ENCODE assay signal across 9 cellular contexts in the genomic region with DNA sequence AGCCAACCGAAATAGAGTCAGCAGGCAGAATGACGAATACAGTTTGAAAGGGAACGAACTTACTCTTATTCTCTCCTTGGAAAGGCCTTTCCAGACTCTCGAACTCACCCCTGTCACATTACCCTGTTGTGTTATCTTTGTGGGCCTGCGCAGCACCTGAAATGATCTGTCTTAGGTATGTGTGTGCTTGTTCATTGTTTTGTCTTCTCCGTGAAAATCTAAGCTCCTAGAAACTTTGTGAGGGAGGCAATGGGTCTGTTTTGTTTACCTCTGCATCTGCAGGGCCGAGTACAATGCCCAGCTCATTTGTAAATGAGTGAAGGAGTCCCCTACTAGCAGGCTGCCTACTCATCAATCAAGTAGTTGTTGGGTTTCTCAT. TPM values are rescaled to one million over a fixed set of nuclear protein-coding genes. Genes with fewer than 3 reads are reported as not detected.
A peak's percentile ranks its signal among the peaks of the same experiment; 100 is the strongest.
DNase-seq lines count a peak whose midpoint lies in the region; ATAC-seq and TF ChIP-seq lines count a peak whose summit lies in the region.
"Had no signal": no experiment of that assay in that cellular context is flagged by ENCODE, and none has a peak within 500 bp of the region (broad histone marks: within the 10 kb centered on the region; RNA-seq: fewer than 3 reads in every experiment).

No MANE protein-coding gene starts in this region.

- in situ Hi-C loops in IMR-90 (cut with MboI; ENCODE audit: low sequenced_read_pairs) = loop anchor here (10.0 kb wide), 1 partner anchor 311 kb away; no protein-coding TSS in a partner anchor

- H3K27ac ChIP-seq in IMR-90 (ENCODE audit: insufficient read depth, low read length) (peak overlapping the region; percentile 28; the same call in 1 of the 2 replicates), rectal smooth muscle tissue (ENCODE audit: low read depth, low read length) (peak overlapping the region; percentile 82), WERI-Rb-1 (no peak overlapping the region)

- H3K27me3 ChIP-seq in IMR-90 (ENCODE audit: control insufficient read depth, insufficient read depth, low read length) = no peaks in the 10 kb centered on the region
- no peaks in the 10 kb centered on the region for H3K27me3 ChIP-seq in rectal smooth muscle tissue (ENCODE audit: control insufficient read depth, insufficient read depth, low read length)
- H3K27me3 ChIP-seq in WERI-Rb-1 (ENCODE audit: insufficient read depth, low read depth, severe bottlenecking) = no peaks in the 10 kb centered on the region

- H2AFZ ChIP-seq in IMR-90 (replicated peaks; ENCODE audit: low read length, poor library complexity) = peak overlapping the region; percentile 80

- TF ChIP-seq POLR2A in IMR-90 (IDR thresholded peaks at IDR 0.05; ENCODE audit: low read depth, low read length) = no peak

- dilution Hi-C loops in IMR-90 (cut with HindIII; ENCODE audit: low sequenced_read_pairs, unreplicated experiment) = no loop called here

- H3K23ac ChIP-seq in IMR-90 (ENCODE audit: low read depth, low read length) = peak overlapping the region; percentile 97

- peak overlapping the region; percentile 59; the same call in 1 of the 2 replicates for H2AK5ac ChIP-seq in IMR-90 (ENCODE audit: low read depth, low read length)

- no peaks in the 10 kb centered on the region for H4K20me1 ChIP-seq in IMR-90 (ENCODE audit: insufficient read depth, low read length)

- peak overlapping the region; percentile 80; the same call in 1 of the 2 replicates for H2BK20ac ChIP-seq in IMR-90 (ENCODE audit: low read depth, low read length)

- intact Hi-C loops in IMR-90 (cut with micrococcal nuclease) = loop anchor here (5.0 kb wide), 1 partner anchor 314 kb away; no protein-coding TSS in a partner anchor

- ATAC-seq in GM18517 (IDR thresholded peaks at IDR 0.05; ENCODE audit: unreplicated experiment) (peak; percentile 8), IMR-90 (ENCODE audit: low read depth) (no peak; the same call in 1 of the 2 replicates)

- peak overlapping the region; percentile 78; the same call in 1 of the 2 replicates for H4K91ac ChIP-seq in IMR-90 (ENCODE audit: insufficient read depth, low read depth, low read length)

- H3K9me3 ChIP-seq in IMR-90 (ENCODE audit: control insufficient read depth, insufficient read depth, low read length) (no peaks in the 10 kb centered on the region), WERI-Rb-1 (ENCODE audit: severe bottlenecking) (no peaks in the 10 kb centered on the region)

- peak overlapping the region; percentile 6 for H2AK9ac ChIP-seq in IMR-90 (replicated peaks; ENCODE audit: low read depth, low read length, poor library complexity)

- peak overlapping the region; percentile 66 for H3K18ac ChIP-seq in IMR-90 (ENCODE audit: low read depth, low read length)

- H3K79me1 ChIP-seq in IMR-90 (ENCODE audit: low read depth in 1 of 2, low read length in 2 of 2) = no peaks in the 10 kb centered on the region

- TF ChIP-seq CTCF in IMR-90 (conservative IDR thresholded peaks at IDR 0.05; ENCODE audit: low read depth, low read length) = no peak
- TF ChIP-seq CTCF in fibroblast of villous mesenchyme (IDR thresholded peaks at IDR 0.05; ENCODE audit: insufficient read depth, low read depth, low read length) = no peak
- TF ChIP-seq CTCF in WERI-Rb-1 (IDR thresholded peaks at IDR 0.05; ENCODE audit: low read depth, low read length) = no peak

- peak overlapping the region; percentile 76; the same call in 2 of the 3 replicates for H2BK15ac ChIP-seq in IMR-90 (ENCODE audit: low read depth, low read length)

- TF ChIP-seq RAD21 in IMR-90 (IDR thresholded peaks at IDR 0.05; ENCODE audit: low read length) = no peak

- 0 out of 2 replicates have a peak overlapping the region, but pooled peaks have one; percentile 7 for H3K56ac ChIP-seq in IMR-90 (ENCODE audit: extremely low read depth, insufficient read depth, low read length)

- CTCF ChIA-PET in IMR-90 (lab: Yijun Ruan, JAX) = no interaction called here

- WGBS in IMR-90 (ENCODE audit: extremely low coverage in 2 of 2, insufficient read length in 1 of 2), 2 experiments = 20% methylated on average over 1 of the region's 7 CpGs; no CpG with 5 or more reads in 1 of the 2 experiments

- POLR2A ChIA-PET in IMR-90 (lab: Charles Lee; ENCODE audit: unreplicated experiment) = no interaction called here

- peak overlapping the region; percentile 84 for H3K4ac ChIP-seq in IMR-90 (ENCODE audit: low read depth, low read length)

- peak overlapping the region; percentile 38 for H2BK5ac ChIP-seq in IMR-90 (ENCODE audit: low read depth, low read length, poor library complexity, severe bottlenecking)

- DNase-seq in IMR-90 (no peak), fibroblast of villous mesenchyme (ENCODE audit: low read depth) (no peak), NCI-H2081 treated with DMSO at 0.1 percent for 48 hours (lab: John Stamatoyannopoulos, UW) (no peak), CD1c-positive myeloid dendritic cell (ENCODE audit: extremely low spot score) (no peak), NCI-H1436 (lab: John Stamatoyannopoulos, UW) (no peak), WERI-Rb-1 (no peak)

- peak overlapping the region; percentile 47; the same call in 1 of the 2 replicates for H3K9ac ChIP-seq in IMR-90 (ENCODE audit: low read depth, low read length)
- peak overlapping the region; percentile 35 for H3K9ac ChIP-seq in rectal smooth muscle tissue (ENCODE audit: low read length)

- H3K36me3 ChIP-seq in IMR-90 (ENCODE audit: control insufficient read depth, insufficient read depth, low read length) (no peaks in the 10 kb centered on the region), rectal smooth muscle tissue (ENCODE audit: control insufficient read depth, insufficient read depth, low read length) (no peaks in the 10 kb centered on the region), WERI-Rb-1 (no peaks in the 10 kb centered on the region)

- H3K4me1 ChIP-seq in IMR-90 (ENCODE audit: control insufficient read depth, insufficient read depth, low read length) (peaks cover 7% of the 10 kb centered on the region), rectal smooth muscle tissue (ENCODE audit: control insufficient read depth, insufficient read depth, low read length) (no peaks in the 10 kb centered on the region)

- peak overlapping the region; percentile 2; the same call in 1 of the 2 replicates for H3K4me3 ChIP-seq in IMR-90 (ENCODE audit: insufficient read depth, low read depth, low read length)
- H3K4me3 ChIP-seq in fibroblast of villous mesenchyme (ENCODE audit: low read depth, low read length) = peak overlapping the region; percentile 33
- H3K4me3 ChIP-seq in rectal smooth muscle tissue (ENCODE audit: low read length) = peak overlapping the region; percentile 66
- H3K4me3 ChIP-seq in WERI-Rb-1 (ENCODE audit: low read depth, low read length) = no peak overlapping the region

- H3K14ac ChIP-seq in IMR-90 (replicated peaks; ENCODE audit: low read depth, low read length) = peak overlapping the region; percentile 62; the same call in 1 of the 2 replicates

- peak overlapping the region; percentile 43 for H3K4me2 ChIP-seq in IMR-90 (ENCODE audit: low read depth, low read length)

- peak overlapping the region; percentile 49 to 93; a peak in 3 of 4 replicates for H4K8ac ChIP-seq in IMR-90 (ENCODE audit: low read depth in 2 of 2, low read length in 2 of 2)

- no TSS peak for BruUV-seq in IMR-90 (replicated peaks; lab: Mats Ljungman, UMichigan)

- H3K9me1 ChIP-seq in IMR-90 (ENCODE audit: insufficient read depth, low read length) = no peaks in the 10 kb centered on the region

- peak overlapping the region; percentile 92 for H2BK120ac ChIP-seq in IMR-90 (ENCODE audit: low read depth, low read length)

- peak overlapping the region; percentile 6 for H4K5ac ChIP-seq in IMR-90 (ENCODE audit: low read depth, low read length)

TF ChIP-seq in IMR-90, 13 proteins besides CTCF, POLR2A, EP300 and RAD21:
- TF ChIP-seq, protein P1, sequence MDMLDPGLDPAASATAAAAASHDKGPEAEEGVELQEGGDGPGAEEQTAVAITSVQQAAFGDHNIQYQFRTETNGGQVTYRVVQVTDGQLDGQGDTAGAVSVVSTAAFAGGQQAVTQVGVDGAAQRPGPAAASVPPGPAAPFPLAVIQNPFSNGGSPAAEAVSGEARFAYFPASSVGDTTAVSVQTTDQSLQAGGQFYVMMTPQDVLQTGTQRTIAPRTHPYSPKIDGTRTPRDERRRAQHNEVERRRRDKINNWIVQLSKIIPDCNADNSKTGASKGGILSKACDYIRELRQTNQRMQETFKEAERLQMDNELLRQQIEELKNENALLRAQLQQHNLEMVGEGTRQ (IDR thresholded peaks at IDR 0.05; ENCODE audit: low read depth, low read length) = no peak
TF ChIP-seq in IMR-90: peak in this region for 0.

RNA-seq across cellular contexts. Expression of a gene that starts 19.6 kb away (rescaled TPM):
- total RNA-seq in IMR-90 (2012; rRNA removed) (276 and 480 TPM in 2 replicates), fibroblast of villous mesenchyme (95.7 and 115 TPM in 2 replicates)
- 150 and 185 TPM in 2 replicates for polyA plus RNA-seq in IMR-90 (2012; rRNA removed)
- polyA plus RNA-seq in IMR-90 (2012; cell fraction: cytosol; rRNA removed) = 30.1 and 60.4 TPM in 2 replicates
- 14.1 and 131 TPM in 2 replicates for polyA plus RNA-seq in IMR-90 (2012; cell fraction: nucleus; rRNA removed; ENCODE audit: low replicate concordance)

RNA-seq across cellular contexts. Expression of a gene that starts 23.8 kb away (rescaled TPM):
- 0.18 TPM in 1 of 2 replicates, not detected in the other for total RNA-seq in IMR-90 (2012; rRNA removed)
- not detected in 2 replicates for polyA plus RNA-seq in IMR-90 (2012; rRNA removed)
- 0.04 TPM in 1 of 2 replicates, not detected in the other for polyA plus RNA-seq in IMR-90 (2012; cell fraction: cytosol; rRNA removed)
- 0.09 TPM in 1 of 2 replicates, not detected in the other for polyA plus RNA-seq in IMR-90 (2012; cell fraction: nucleus; rRNA removed; ENCODE audit: low replicate concordance)
- not detected in 2 replicates for total RNA-seq in fibroblast of villous mesenchyme
- total RNA-seq: T-helper 2 cell treated with Interferon-gamma antibody and Interleukin-4, amounts not matched to agents 100 ng/mL and 5 ng/mL, for 36 hours had no signal
